In the genomic region with DNA sequence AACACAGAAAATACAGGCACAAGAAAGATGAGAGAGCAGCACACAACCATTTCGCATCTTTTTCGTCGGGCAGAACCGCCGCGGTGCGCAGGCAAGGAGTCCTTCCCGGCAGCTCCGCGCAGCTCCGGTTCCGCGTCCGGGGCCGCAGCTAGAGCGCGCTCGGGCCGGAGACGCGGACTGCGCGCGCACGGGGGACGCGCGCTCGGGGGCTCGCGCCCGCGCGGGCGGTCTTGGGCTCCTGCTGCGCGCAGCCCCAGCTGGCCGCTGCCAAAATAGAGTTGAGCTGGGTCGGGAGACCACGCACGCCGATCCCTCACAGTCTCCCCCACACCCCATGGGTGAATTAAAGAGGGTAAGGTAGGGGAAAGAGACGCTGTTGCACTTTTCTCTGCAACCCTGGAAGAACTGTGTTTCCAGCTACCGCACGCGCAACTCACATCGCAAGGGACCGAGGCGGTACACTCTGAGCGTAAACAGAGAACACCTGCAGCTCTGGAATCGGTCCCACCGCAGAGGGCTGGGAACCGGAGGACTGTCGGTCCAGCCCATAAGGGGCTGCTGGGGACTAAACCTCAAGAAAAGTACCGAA, we compare ENCODE assay signal across 7 cellular contexts. TPM values are rescaled to one million over a fixed set of nuclear protein-coding genes. Genes with fewer than 3 reads are reported as not detected.
DNase-seq lines count a peak whose midpoint lies in the region; ATAC-seq and TF ChIP-seq lines count a peak whose summit lies in the region.

No MANE protein-coding gene starts in this region.

- no peaks in the 10 kb centered on the region for H3K36me3 ChIP-seq in heart left ventricle

- H3K4me3 Mint-ChIP-seq in activated CD8-positive, alpha-beta T cell treated with anti-CD3 and anti-CD28 coated beads for 36 hours = peak overlapping the region; percentile 48

- peaks cover 13 to 86% (median 65%) of the 10 kb centered on the region in 9 donors for H3K27me3 ChIP-seq in heart left ventricle

- H3K27me3 Mint-ChIP-seq in activated CD8-positive, alpha-beta T cell treated with anti-CD3 and anti-CD28 coated beads for 36 hours = peaks cover 55% of the 10 kb centered on the region

- H3K4me3 ChIP-seq in heart left ventricle = peak overlapping the region; percentile 8 to 65 (median 55)

- no peak for TF ChIP-seq CTCF in GM10248 (IDR thresholded peaks at IDR 0.05; ENCODE audit: control extremely low read depth, extremely low read depth, low read depth, missing control alignments)
- TF ChIP-seq CTCF in activated CD8-positive, alpha-beta T cell treated with anti-CD3 and anti-CD28 coated beads for 36 hours (IDR thresholded peaks at IDR 0.05) = no peak
- no peak for TF ChIP-seq CTCF in heart left ventricle (IDR thresholded peaks at IDR 0.05)

- intact Hi-C loops in activated CD8-positive, alpha-beta T cell treated with anti-CD3 and anti-CD28 coated beads for 36 hours (cut with micrococcal nuclease) = no loop called here
- intact Hi-C loops in heart left ventricle (cut with DNase I) = no loop called here

- peaks cover 4% of the 10 kb centered on the region for H3K4me1 Mint-ChIP-seq in activated CD8-positive, alpha-beta T cell treated with anti-CD3 and anti-CD28 coated beads for 36 hours (ENCODE audit: low read depth)

- CTCF ChIA-PET in GM10248 (lab: Yijun Ruan, JAX) = no interaction called here
- CTCF ChIA-PET in activated CD8-positive, alpha-beta T cell treated with anti-CD3 and anti-CD28 coated beads for 36 hours (lab: Charles Lee) = no interaction called here

- DNase-seq in GM10248 (ENCODE audit: extremely low spot score) = peak; percentile 11
- peak; percentile 61 for DNase-seq in NCI-H1092 treated with DMSO at 0.1 percent for 48 hours (lab: John Stamatoyannopoulos, UW)
- DNase-seq in activated CD8-positive, alpha-beta T cell treated with anti-CD3 and anti-CD28 coated beads for 36 hours = no peak
- DNase-seq in heart left ventricle = peak in 2 of 5 donors; percentile 42 to 47
- peak; percentile 76 for DNase-seq in retina

- no peaks in the 10 kb centered on the region for H3K9me3 Mint-ChIP-seq in activated CD8-positive, alpha-beta T cell treated with anti-CD3 and anti-CD28 coated beads for 36 hours

- 0 to 1% (median 0%) methylated on average over 50 to 55 of the region's 55 CpGs for WGBS in heart left ventricle, 4 donors

- no peak for TF ChIP-seq POLR2A in heart left ventricle (IDR thresholded peaks at IDR 0.05)

- POLR2A ChIA-PET in GM10248 (lab: Yijun Ruan, JAX) = no interaction called here
- POLR2A ChIA-PET in activated CD8-positive, alpha-beta T cell treated with anti-CD3 and anti-CD28 coated beads for 36 hours (lab: Charles Lee) = interaction anchor here (0.6 kb wide), 1 partner anchor 268 kb away, joined by 3 read pairs; no protein-coding TSS in a partner anchor

- H3K36me3 Mint-ChIP-seq in activated CD8-positive, alpha-beta T cell treated with anti-CD3 and anti-CD28 coated beads for 36 hours (ENCODE audit: low read depth) = no peaks in the 10 kb centered on the region

- H3K27ac ChIP-seq in heart left ventricle = peak overlapping the region in 4 of 12 donors; percentile 13 to 50 (median 38)

- H3K9me3 ChIP-seq in heart left ventricle = no peaks in the 10 kb centered on the region

- peaks cover 0 to 17% (median 5%) of the 10 kb centered on the region in 12 donors for H3K4me1 ChIP-seq in heart left ventricle

- ATAC-seq in activated CD8-positive, alpha-beta T cell treated with anti-CD3 and anti-CD28 coated beads for 36 hours = peak; percentile 64
- ATAC-seq in heart left ventricle (peak in 3 of 4 donors; percentile 69 to 85 (median 78)), HG03196 (IDR thresholded peaks at IDR 0.05; ENCODE audit: unreplicated experiment) (no peak), GM21423 (IDR thresholded peaks at IDR 0.05; ENCODE audit: unreplicated experiment) (no peak)

- no peak overlapping the region for H3K27ac Mint-ChIP-seq in activated CD8-positive, alpha-beta T cell treated with anti-CD3 and anti-CD28 coated beads for 36 hours

RNA-seq across cellular contexts. Expression of a gene that starts 1.6 kb away (rescaled TPM):
- total RNA-seq in activated CD8-positive, alpha-beta T cell treated with anti-CD3 and anti-CD28 coated beads for 36 hours = not detected
- total RNA-seq in heart left ventricle = 1 to 10 TPM in 7 of 9 donors, under 1 TPM in 2; 0.44 to 2.7 (median 1.2) TPM
- polyA plus RNA-seq in heart left ventricle = under 1 TPM; 0.30 to 0.69 TPM

Comparison
In these comparisons a context has a peak if more than half of its experiments do, and no peak if none do; other contexts are left out.
1. ATAC-seq: peak in activated CD8-positive, alpha-beta T cell treated with anti-CD3 and anti-CD28 coated beads for 36 hours (single experiment) and heart left ventricle (3 of 4); none in HG03196 (single experiment) and GM21423 (single experiment).